In genomic region chr9:89730715-89731114, GRCh38 we compare ENCODE assay signal across 17 cellular contexts.
DNase-seq lines count a peak whose midpoint lies in the region; ATAC-seq, FAIRE-seq and TF ChIP-seq lines count a peak whose summit lies in the region.
"Had no signal": no experiment of that assay in that cellular context is flagged by ENCODE, and none has a peak within 500 bp of the region (broad histone marks: within the 10 kb centered on the region; RNA-seq: fewer than 3 reads in every experiment).

No MANE protein-coding gene starts in this region.

- POLR2A ChIA-PET in HepG2 (lab: Yijun Ruan, JAX) = no interaction called here

- TF ChIP-seq POLR2A in HepG2 (IDR thresholded peaks at IDR 0.05; ENCODE audit: insufficient read depth in 1 of 2, low read depth in 2 of 2, low read length in 2 of 2) (no peak), esophagus squamous epithelium (IDR thresholded peaks at IDR 0.05) (no peak)

- TF ChIP-seq EP300 in HepG2 (IDR thresholded peaks at IDR 0.05; ENCODE audit: low read depth in 2 of 2, low read length in 2 of 2) (no peak), HepG2 (CRISPR knock-in tag; IDR thresholded peaks at IDR 0.05; ENCODE audit: borderline replicate concordance) (no peak)

- in situ Hi-C loops in HepG2 (cut with HindIII; ENCODE audit: extremely low pct_ligation_motif_present, low pct_unique_long_range_greater_than_20kb) = loop anchor here (10.0 kb wide), 1 partner anchor 126 kb away; the partner anchor contains the start of gene GADD45G

- DNase-seq in NCI-H1092 treated with DMSO at 0.1 percent for 48 hours (lab: John Stamatoyannopoulos, UW) (peak; percentile 91), SHP77 (lab: John Stamatoyannopoulos, UW) (peak; percentile 91 to 96), HepG2 (ENCODE audit: low spot score) (peak; percentile 33), aorta (no peak), esophagus squamous epithelium (lab: John Stamatoyannopoulos, UW) (no peak)
- DNase-seq: activated CD4-positive, alpha-beta T cell treated with anti-CD3 and anti-CD28 coated beads, Interleukin-2, amount 10 ng/mL, durations not matched to agents 24 days and 14 days; activated T-cell treated with anti-CD3 and anti-CD28 coated beads, Interleukin-2, amount 50 U/mL, for 72 hours; Caco-2; left ventricle myocardium inferior; RPMI8226; small intestine; substantia nigra had no signal

- H3K9ac ChIP-seq in BLaER1 = no peak overlapping the region
- no peak overlapping the region for H3K9ac ChIP-seq in HepG2 (ENCODE audit: insufficient read depth, low read depth, low read length)
- H3K9ac ChIP-seq: neural progenitor cell had no signal

- H3K4me3 ChIP-seq in BLaER1 (no peak overlapping the region), HepG2 (replicated peaks in 1 of 3; ENCODE audit: insufficient read depth in 1 of 3, low read depth in 2 of 3, low read length in 3 of 3) (no peak overlapping the region), aorta (ENCODE audit: low read length in 2 of 2) (no peak overlapping the region), esophagus squamous epithelium (no peak overlapping the region)
- H3K4me3 ChIP-seq: left ventricle myocardium inferior, neural progenitor cell had no signal

- no peak for FAIRE-seq in HepG2 (lab: Jason Lieb, UNC)
- FAIRE-seq: GM18507, small intestine had no signal

- H3K4me2 ChIP-seq in BLaER1 = peak overlapping the region; percentile 85
- no peak overlapping the region for H3K4me2 ChIP-seq in HepG2 (ENCODE audit: low read depth, low read length)
- H3K4me2 ChIP-seq: neural progenitor cell had no signal

- H3K9me3 ChIP-seq in BLaER1 = no peaks in the 10 kb centered on the region
- no peaks in the 10 kb centered on the region for H3K9me3 ChIP-seq in HepG2 (ENCODE audit: low read length)
- H3K9me3 ChIP-seq in aorta (ENCODE audit: control insufficient read depth, low read length) = no peaks in the 10 kb centered on the region
- no peaks in the 10 kb centered on the region for H3K9me3 ChIP-seq in esophagus squamous epithelium
- H3K9me3 ChIP-seq: Caco-2, left ventricle myocardium inferior had no signal

- CTCF ChIA-PET in HepG2 (lab: Yijun Ruan, JAX; ENCODE audit: low intra/inter-chr PET ratio, low total read pairs) = no interaction called here

- H3K79me2 ChIP-seq in HepG2 (ENCODE audit: insufficient read depth, low read length) = no peaks in the 10 kb centered on the region

- H3K27me3 ChIP-seq in BLaER1 (no peaks in the 10 kb centered on the region), HepG2 (ENCODE audit: control insufficient read depth in 1 of 2, insufficient read depth in 2 of 2, low read length in 2 of 2) (no peaks in the 10 kb centered on the region), aorta (ENCODE audit: control insufficient read depth in 1 of 2, insufficient read depth in 2 of 2, low read length in 1 of 2) (no peaks in the 10 kb centered on the region), esophagus squamous epithelium (peaks cover 0 to 4% (median 0%) of the 10 kb centered on the region in 4 donors)
- H3K27me3 ChIP-seq: neural progenitor cell had no signal

- 8% methylated on average over 11 of the region's 17 CpGs for WGBS in HepG2 (ENCODE audit: low lambda C conversion rate)
- WGBS in aorta, 2 donors = 79 to 82% methylated on average over 17 of the region's 17 CpGs
- WGBS in esophagus squamous epithelium, 2 donors = 85 to 87% methylated on average over 11 to 17 of the region's 17 CpGs

- H3K36me3 ChIP-seq in BLaER1 (no peaks in the 10 kb centered on the region), HepG2 (replicated peaks in 1 of 2; ENCODE audit: control insufficient read depth in 1 of 2, insufficient read depth in 2 of 2, low read length in 2 of 2) (no peaks in the 10 kb centered on the region), aorta (ENCODE audit: control insufficient read depth in 1 of 2, insufficient read depth in 2 of 2, low read length in 1 of 2) (no peaks in the 10 kb centered on the region), esophagus squamous epithelium (no peaks in the 10 kb centered on the region)
- H3K36me3 ChIP-seq: left ventricle myocardium inferior, neural progenitor cell had no signal

- intact Hi-C loops in HepG2 (cut with micrococcal nuclease; ENCODE audit: unreplicated experiment) = loop anchor here (10.0 kb wide), 1 partner anchor 374 kb away; no protein-coding TSS in a partner anchor
- intact Hi-C loops in aorta (cut with DNase I) = loop anchor here in 1 of 2 donors (10.0 kb wide), 1 partner anchor 364 kb away; no protein-coding TSS in a partner anchor
- intact Hi-C loops in esophagus squamous epithelium (cut with DNase I) = no loop called here

- H3K4me1 ChIP-seq in BLaER1 (peaks cover 71% of the 10 kb centered on the region), HepG2 (ENCODE audit: insufficient read depth, low read length) (peaks cover 26% of the 10 kb centered on the region), aorta (ENCODE audit: control insufficient read depth in 1 of 2, insufficient read depth in 2 of 2, low read length in 2 of 2) (no peaks in the 10 kb centered on the region), esophagus squamous epithelium (peaks cover 0 to 17% (median 0%) of the 10 kb centered on the region in 3 donors)
- H3K4me1 ChIP-seq: neural progenitor cell had no signal

- ATAC-seq in HepG2 = peak; percentile 89
- no peak for ATAC-seq in aorta (ENCODE audit: low FRiP score)
- no peak for ATAC-seq in HG03469 (IDR thresholded peaks at IDR 0.05; ENCODE audit: unreplicated experiment)
- ATAC-seq in activated CD4-positive, CD25-positive, alpha-beta regulatory T cell treated with anti-CD3 and anti-CD28 coated beads, Interleukin-2, amount 50 U/mL, for 24 hours = no peak

- peak overlapping the region; percentile 79 for H3K27ac ChIP-seq in BLaER1
- no peak overlapping the region for H3K27ac ChIP-seq in HepG2 (ENCODE audit: extremely low read length, insufficient read depth, low read length)
- H3K27ac ChIP-seq in aorta (ENCODE audit: low read depth in 1 of 2, low read length in 2 of 2) = no peak overlapping the region
- no peak overlapping the region for H3K27ac ChIP-seq in esophagus squamous epithelium
- H3K27ac ChIP-seq: neural progenitor cell had no signal

- BruUV-seq in HepG2 (replicated peaks; lab: Mats Ljungman, UMichigan) = no TSS peak

- peak; percentile 68 for TF ChIP-seq CTCF in HepG2 (CRISPR knock-in tag; IDR thresholded peaks at IDR 0.05)
- peak in 1 of 6 experiments; percentile 7 for TF ChIP-seq CTCF in esophagus squamous epithelium (IDR thresholded peaks at IDR 0.05)

- H4K20me1 ChIP-seq in BLaER1 (no peaks in the 10 kb centered on the region), HepG2 (ENCODE audit: insufficient read depth, low read length) (no peaks in the 10 kb centered on the region)

- 0 out of 2 replicates have a peak, but pooled peaks have one; percentile 18 for TF ChIP-seq RAD21 in HepG2 (CRISPR knock-in tag; IDR thresholded peaks at IDR 0.05)

- no peak overlapping the region for H2AFZ ChIP-seq in HepG2 (ENCODE audit: low read length)
- H2AFZ ChIP-seq: neural progenitor cell had no signal

TF ChIP-seq in HepG2, 621 proteins besides CTCF, POLR2A, EP300 and RAD21 (continues in another document):
- TF ChIP-seq, protein P1, sequence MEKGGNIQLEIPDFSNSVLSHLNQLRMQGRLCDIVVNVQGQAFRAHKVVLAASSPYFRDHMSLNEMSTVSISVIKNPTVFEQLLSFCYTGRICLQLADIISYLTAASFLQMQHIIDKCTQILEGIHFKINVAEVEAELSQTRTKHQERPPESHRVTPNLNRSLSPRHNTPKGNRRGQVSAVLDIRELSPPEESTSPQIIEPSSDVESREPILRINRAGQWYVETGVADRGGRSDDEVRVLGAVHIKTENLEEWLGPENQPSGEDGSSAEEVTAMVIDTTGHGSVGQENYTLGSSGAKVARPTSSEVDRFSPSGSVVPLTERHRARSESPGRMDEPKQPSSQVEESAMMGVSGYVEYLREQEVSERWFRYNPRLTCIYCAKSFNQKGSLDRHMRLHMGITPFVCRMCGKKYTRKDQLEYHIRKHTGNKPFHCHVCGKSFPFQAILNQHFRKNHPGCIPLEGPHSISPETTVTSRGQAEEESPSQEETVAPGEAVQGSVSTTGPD (CRISPR knock-in tag; IDR thresholded peaks at IDR 0.05) = no peak
- TF ChIP-seq, protein P2, sequence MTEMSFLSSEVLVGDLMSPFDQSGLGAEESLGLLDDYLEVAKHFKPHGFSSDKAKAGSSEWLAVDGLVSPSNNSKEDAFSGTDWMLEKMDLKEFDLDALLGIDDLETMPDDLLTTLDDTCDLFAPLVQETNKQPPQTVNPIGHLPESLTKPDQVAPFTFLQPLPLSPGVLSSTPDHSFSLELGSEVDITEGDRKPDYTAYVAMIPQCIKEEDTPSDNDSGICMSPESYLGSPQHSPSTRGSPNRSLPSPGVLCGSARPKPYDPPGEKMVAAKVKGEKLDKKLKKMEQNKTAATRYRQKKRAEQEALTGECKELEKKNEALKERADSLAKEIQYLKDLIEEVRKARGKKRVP (CRISPR knock-in tag; IDR thresholded peaks at IDR 0.05) = no peak
- TF ChIP-seq ERF (CRISPR knock-in tag; IDR thresholded peaks at IDR 0.05) = 0 out of 2 replicates have a peak, but pooled peaks have one; percentile 13
- peak; percentile 18; the same call in 1 of the 2 replicates for TF ChIP-seq RARA (CRISPR knock-in tag; IDR thresholded peaks at IDR 0.05)
- 0 out of 2 replicates have a peak, but pooled peaks have one; percentile 34 for TF ChIP-seq MED1 (CRISPR knock-in tag; IDR thresholded peaks at IDR 0.05)
- peak; percentile 33; the same call in 1 of the 2 replicates for TF ChIP-seq ZFY (CRISPR knock-in tag; IDR thresholded peaks at IDR 0.05)
- TF ChIP-seq TFAP4 (IDR thresholded peaks at IDR 0.05; ENCODE audit: borderline replicate concordance, low read depth) = peak; percentile 20; the same call in 1 of the 2 replicates
- TF ChIP-seq SALL1 (CRISPR knock-in tag; IDR thresholded peaks at IDR 0.05) = peak; percentile 39; the same call in 1 of the 2 replicates
- peak; percentile 41 for TF ChIP-seq STAG1 (CRISPR knock-in tag; IDR thresholded peaks at IDR 0.05)
- no peak for TF ChIP-seq XRCC5 (optimal IDR thresholded peaks at IDR 0.05; ENCODE audit: low read length)

Comparison
In these comparisons a context has a peak if more than half of its experiments do, and no peak if none do; other contexts are left out.
1. DNase-seq: peak in NCI-H1092 treated with DMSO at 0.1 percent for 48 hours (single experiment), SHP77 (2 of 2) and HepG2 (single experiment); none in aorta (0 of 2) and esophagus squamous epithelium (single experiment).